In the genomic region with DNA sequence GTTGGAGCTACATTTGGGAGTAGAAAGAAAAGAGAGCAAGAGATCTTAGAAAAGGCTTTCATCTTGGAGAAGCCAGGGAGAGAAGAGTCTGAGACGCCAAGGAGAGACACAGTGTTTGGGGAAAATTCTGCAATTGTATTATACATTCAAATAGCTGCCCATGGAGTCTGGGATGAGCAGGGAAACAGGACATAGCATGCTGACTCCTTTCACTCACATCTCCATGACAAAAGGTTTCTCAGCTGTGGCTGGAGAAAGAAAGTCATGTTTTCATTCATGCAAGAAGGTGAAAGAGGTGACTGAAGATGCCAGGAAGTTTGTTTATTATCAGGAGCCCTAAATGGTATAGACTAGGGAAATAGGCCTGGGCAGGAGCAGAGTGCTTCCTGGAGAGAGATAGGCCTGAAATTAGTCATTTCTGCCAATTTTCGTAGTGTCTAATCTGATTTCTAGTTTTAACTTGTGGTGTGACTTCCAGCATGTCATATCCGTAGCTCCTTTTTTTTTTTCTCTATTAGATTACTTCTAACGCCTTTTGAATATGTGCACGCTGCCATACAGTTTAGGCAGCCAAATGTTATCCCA, we compare ENCODE assay signal across 19 cellular contexts. TPM values are rescaled to one million over a fixed set of nuclear protein-coding genes. Genes with fewer than 3 reads are reported as not detected.
"Had no signal": no experiment of that assay in that cellular context is flagged by ENCODE, and none has a peak within 500 bp of the region (broad histone marks: within the 10 kb centered on the region; RNA-seq: fewer than 3 reads in every experiment).

No MANE protein-coding gene starts in this region.

- ATAC-seq: activated CD4-positive, CD25-positive, alpha-beta regulatory T cell treated with anti-CD3 and anti-CD28 coated beads, Interleukin-2, amount 50 U/mL, for 24 hours; left colon; stimulated activated memory B cell treated with anti-CD40 and anti-IgM and Interleukin-4, amounts not matched to agents 10 μg/mL and 1 μg/mL and 100 μg/mL, for 72 hours had no signal

- H3K4me1 Mint-ChIP-seq: activated naive CD4-positive, alpha-beta T cell treated with anti-CD3 and anti-CD28 coated beads, Interleukin-2, amount 50 U/mL, for 24 hours had no signal

- H3K9me3 Mint-ChIP-seq: activated naive CD4-positive, alpha-beta T cell treated with anti-CD3 and anti-CD28 coated beads, Interleukin-2, amount 50 U/mL, for 24 hours; neural crest cell; stimulated activated memory B cell treated with anti-CD40 and anti-IgM and Interleukin-4, amounts not matched to agents 10 μg/mL and 1 μg/mL and 100 μg/mL, for 72 hours; T-helper 1 cell treated with Interleukin-12 subunit alpha and Interleukin-12 subunit beta and Interleukin-4 antibody, amounts not matched to agents 30 μg/mL and 1 μg/mL, for 36 hours had no signal

- H3K4me1 ChIP-seq: adrenal gland, parathyroid adenoma had no signal

- H3K9ac ChIP-seq: parathyroid adenoma had no signal

- H3K4me3 Mint-ChIP-seq: activated naive CD4-positive, alpha-beta T cell treated with anti-CD3 and anti-CD28 coated beads, Interleukin-2, amount 50 U/mL, for 24 hours; neural crest cell; stimulated activated memory B cell treated with anti-CD40 and anti-IgM and Interleukin-4, amounts not matched to agents 10 μg/mL and 1 μg/mL and 100 μg/mL, for 72 hours; T-helper 1 cell treated with Interleukin-12 subunit alpha and Interleukin-12 subunit beta and Interleukin-4 antibody, amounts not matched to agents 30 μg/mL and 1 μg/mL, for 36 hours had no signal

- H3K27ac Mint-ChIP-seq: activated naive CD4-positive, alpha-beta T cell treated with anti-CD3 and anti-CD28 coated beads, Interleukin-2, amount 50 U/mL, for 24 hours; stimulated activated memory B cell treated with anti-CD40 and anti-IgM and Interleukin-4, amounts not matched to agents 10 μg/mL and 1 μg/mL and 100 μg/mL, for 72 hours; T-helper 1 cell treated with Interleukin-12 subunit alpha and Interleukin-12 subunit beta and Interleukin-4 antibody, amounts not matched to agents 30 μg/mL and 1 μg/mL, for 36 hours had no signal

- H3K9me3 ChIP-seq: adrenal gland, esophagus muscularis mucosa had no signal

- H3K36me3 Mint-ChIP-seq: activated naive CD4-positive, alpha-beta T cell treated with anti-CD3 and anti-CD28 coated beads, Interleukin-2, amount 50 U/mL, for 24 hours; stimulated activated memory B cell treated with anti-CD40 and anti-IgM and Interleukin-4, amounts not matched to agents 10 μg/mL and 1 μg/mL and 100 μg/mL, for 72 hours had no signal

- H3K27me3 ChIP-seq: adrenal gland, cardiac muscle cell, esophagus muscularis mucosa had no signal

- H3K36me3 ChIP-seq: adrenal gland, esophagus muscularis mucosa had no signal

- H3K4me3 ChIP-seq: adrenal gland, cardiac muscle cell, dorsolateral prefrontal cortex, esophagus muscularis mucosa, lung had no signal

- H3K27ac ChIP-seq: adrenal gland, cardiac muscle cell, dorsolateral prefrontal cortex, esophagus muscularis mucosa, parathyroid adenoma had no signal

- DNase-seq: activated CD4-positive, alpha-beta T cell treated with anti-CD3 and anti-CD28 coated beads, Interleukin-2, amount 50 U/mL, for 1 hour; activated CD8-positive, alpha-beta memory T cell treated with anti-CD3 and anti-CD28 coated beads for 24 hours; activated effector memory CD4-positive, alpha-beta T cell treated with Interleukin-2 at 50 U/mL for 16 hours; adrenal gland; dorsolateral prefrontal cortex; left colon; midbrain; stimulated activated CD4-positive, alpha-beta T cell treated with anti-CD3 and anti-CD28 coated beads, Interleukin-12 subunit alpha, Interleukin-12 subunit beta, amount 100 ng/mL, for 4 hours; stimulated activated CD4-positive, alpha-beta T cell treated with anti-CD3 and anti-CD28 coated beads, Interleukin-2, amount 100 ng/mL, for 24 hours had no signal

RNA-seq across cellular contexts. Expression of a gene that starts 34.1 kb away (rescaled TPM):
- total RNA-seq: neural crest cell, renal cortical epithelial cell had no signal
